ENCODE assay signal across 8 cellular contexts in genomic region chr7:99557940-99558305, GRCh38. TPM values are rescaled to one million over a fixed set of nuclear protein-coding genes. Genes with fewer than 3 reads are reported as not detected.
DNase-seq lines count a peak whose midpoint lies in the region; ATAC-seq and TF ChIP-seq lines count a peak whose summit lies in the region.

No MANE protein-coding gene starts in this region.

- H3K36me3 ChIP-seq in WERI-Rb-1 (peaks cover 67% of the 10 kb centered on the region), hepatocyte (replicated peaks; ENCODE audit: insufficient read depth, low read depth) (no peaks in the 10 kb centered on the region), spleen (peaks cover 0 to 68% (median 38%) of the 10 kb centered on the region in 6 donors)

- intact Hi-C loops in spleen (cut with DNase I; ENCODE audit: low total_unique reads) = no loop called here

- H3K9me3 ChIP-seq in WERI-Rb-1 (ENCODE audit: severe bottlenecking) (no peaks in the 10 kb centered on the region), hepatocyte (ENCODE audit: low read depth) (no peaks in the 10 kb centered on the region), spleen (no peaks in the 10 kb centered on the region)

- ATAC-seq in GM18907 (IDR thresholded peaks at IDR 0.05; ENCODE audit: unreplicated experiment) (peak; percentile 57), HG02678 (IDR thresholded peaks at IDR 0.05; ENCODE audit: unreplicated experiment) (peak; percentile 53)

- H2AFZ ChIP-seq in hepatocyte = peak overlapping the region; percentile 82

- no peaks in the 10 kb centered on the region for H4K20me1 ChIP-seq in hepatocyte (ENCODE audit: insufficient read depth, poor library complexity, severe bottlenecking)

- no peak for DNase-seq in WERI-Rb-1
- DNase-seq in hepatocyte (ENCODE audit: low spot score) = no peak
- no peak for DNase-seq in spleen
- DNase-seq in NCI-H2081 treated with DMSO at 0.1 percent for 48 hours (lab: John Stamatoyannopoulos, UW) = no peak
- no peak for DNase-seq in HuH-7.5 (ENCODE audit: low spot score)
- no peak for DNase-seq in activated CD8-positive, alpha-beta memory T cell treated with anti-CD3 and anti-CD28 coated beads for 24 hours

- H3K4me1 ChIP-seq in hepatocyte (ENCODE audit: insufficient read depth) (peaks cover 27% of the 10 kb centered on the region), spleen (peaks cover 20 to 77% (median 52%) of the 10 kb centered on the region in 6 donors)

- H3K27ac ChIP-seq in WERI-Rb-1 = peak overlapping the region; percentile 98
- H3K27ac ChIP-seq in hepatocyte = peak overlapping the region; percentile 99
- H3K27ac ChIP-seq in spleen = peak overlapping the region; percentile 92 to 100 (median 98)

- TF ChIP-seq CTCF in WERI-Rb-1 (IDR thresholded peaks at IDR 0.05; ENCODE audit: low read depth, low read length) = no peak
- TF ChIP-seq CTCF in hepatocyte (IDR thresholded peaks at IDR 0.05; ENCODE audit: poor library complexity) = no peak
- no peak for TF ChIP-seq CTCF in spleen (IDR thresholded peaks at IDR 0.05 in 8 of 11, conservative IDR thresholded peaks at IDR 0.05 in 3 of 11)

- peak overlapping the region; percentile 90 for H3K4me3 ChIP-seq in WERI-Rb-1 (ENCODE audit: low read depth, low read length)
- H3K4me3 ChIP-seq in hepatocyte = peak overlapping the region; percentile 64
- peak overlapping the region; percentile 36 to 95 (median 69) for H3K4me3 ChIP-seq in spleen

- H3K4me2 ChIP-seq in hepatocyte = peak overlapping the region; percentile 83

- no peaks in the 10 kb centered on the region for H3K9me2 ChIP-seq in hepatocyte (replicated peaks; ENCODE audit: insufficient read depth)

- 1% methylated on average over 17 of the region's 17 CpGs for WGBS in hepatocyte (ENCODE audit: low lambda C conversion rate, missing lambda C conversion rate)
- WGBS in spleen, 5 donors = 3 to 6% (median 5%) methylated on average over 17 of the region's 17 CpGs

- TF ChIP-seq POLR2A in spleen (IDR thresholded peaks at IDR 0.05) = no peak

- H3K79me2 ChIP-seq in hepatocyte = peaks cover 61% of the 10 kb centered on the region

- H3K27me3 ChIP-seq in WERI-Rb-1 (ENCODE audit: insufficient read depth, low read depth, severe bottlenecking) = no peaks in the 10 kb centered on the region
- no peaks in the 10 kb centered on the region for H3K27me3 ChIP-seq in hepatocyte
- H3K27me3 ChIP-seq in spleen (replicated peaks in 1 of 7) = no peaks in the 10 kb centered on the region

RNA-seq across cellular contexts. Expression of gene ZNF655, which starts 0.5 kb away (rescaled TPM):
- total RNA-seq in hepatocyte = 69.6 and 76.3 TPM in 2 replicates
- polyA plus RNA-seq in hepatocyte = 39.4 and 48.8 TPM in 2 replicates
- total RNA-seq in spleen = 100 to 1,000 TPM in 3 of 7 donors, 10 to 100 TPM in 4; 70.9 to 176 (median 98.2) TPM
- polyA plus RNA-seq in spleen = 10 to 100 TPM; 34.5 to 56.1 (median 49.8) TPM

RNA-seq across cellular contexts. Expression of gene FAM200A, which starts 6.0 kb away (rescaled TPM):
- total RNA-seq in hepatocyte (6.3 and 7.2 TPM in 2 replicates), spleen (1 to 10 TPM; 5.3 to 9.2 (median 6.1) TPM)
- polyA plus RNA-seq in hepatocyte (3.7 and 4.4 TPM in 2 replicates), spleen (1 to 10 TPM; 4.9 to 5.5 (median 5.0) TPM)

RNA-seq across cellular contexts. Expression of gene TMEM225B, which starts 40.1 kb away (rescaled TPM):
- 0.20 and 0.24 TPM in 2 replicates for total RNA-seq in hepatocyte
- 0.12 and 1.8 TPM in 2 replicates for polyA plus RNA-seq in hepatocyte
- total RNA-seq in spleen = 1 to 10 TPM in 2 of 7 donors, under 1 TPM in 3, not detected in 2; 0.43 to 1.4 (median 0.77) TPM
- polyA plus RNA-seq in spleen = 1 to 10 TPM in 2 of 3 donors, under 1 TPM in 1; 0.91 to 1.6 (median 1.3) TPM

RNA-seq across cellular contexts. Expression of gene ZKSCAN5, which starts 53.5 kb away (rescaled TPM):
- total RNA-seq in hepatocyte (10.6 and 11.3 TPM in 2 replicates), spleen (10 to 100 TPM in 3 of 7 donors, 1 to 10 TPM in 4; 7.5 to 12.2 (median 9.2) TPM)
- polyA plus RNA-seq in hepatocyte (6.2 and 6.9 TPM in 2 replicates), spleen (1 to 10 TPM; 2.9 to 3.6 (median 3.0) TPM)

RNA-seq across cellular contexts. Expression of gene ZNF394, which starts 57.8 kb away (rescaled TPM):
- total RNA-seq in hepatocyte (19.4 and 23.8 TPM in 2 replicates), spleen (10 to 100 TPM; 46.3 to 96.2 (median 52.0) TPM)
- polyA plus RNA-seq in hepatocyte (17.2 and 18.4 TPM in 2 replicates), spleen (10 to 100 TPM; 25.8 to 37.5 (median 32.3) TPM)
